11 cellular contexts compared by ENCODE assay signal in the genomic region with DNA sequence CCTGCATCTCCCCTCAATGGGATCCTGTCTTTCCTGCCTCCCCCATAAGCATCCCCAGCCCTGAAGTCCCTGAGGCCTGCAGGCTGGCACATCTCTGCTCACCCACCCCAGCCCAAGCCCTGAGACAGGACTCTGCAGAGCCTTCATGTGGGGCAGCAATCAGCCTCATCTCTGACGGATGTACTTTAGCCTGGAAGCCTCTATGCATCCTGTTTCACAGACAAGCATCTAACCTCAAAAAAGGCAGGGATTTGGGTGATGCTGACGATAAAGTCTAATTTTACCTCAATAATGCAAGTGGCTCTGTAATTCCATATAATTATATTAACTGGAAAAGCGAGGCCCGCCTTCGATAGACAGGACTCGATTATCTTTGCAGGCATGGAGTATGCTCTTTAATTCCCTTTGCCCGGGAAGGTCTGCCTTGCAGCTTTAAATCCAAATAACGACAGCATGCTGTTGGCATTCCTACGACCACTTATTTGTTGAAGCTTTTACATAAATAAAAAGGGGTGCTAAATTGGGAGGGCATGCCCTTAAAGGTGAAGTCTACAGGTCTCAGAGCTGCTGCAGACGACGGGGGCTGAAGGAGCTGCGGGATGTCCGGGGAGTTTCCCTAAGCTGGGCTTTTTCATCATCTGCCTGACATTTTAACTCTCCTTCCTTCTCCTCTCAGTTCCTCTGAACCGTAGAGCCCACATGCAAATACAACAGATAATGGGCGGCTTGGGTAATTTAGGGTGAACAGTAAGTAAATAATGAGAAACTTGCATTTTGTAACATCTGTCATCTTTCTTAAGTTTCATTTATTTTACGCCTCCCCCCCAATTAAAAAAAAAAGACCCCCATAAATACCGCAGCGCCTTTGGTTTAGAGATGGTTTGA.
DNase-seq lines count a peak whose midpoint lies in the region; ATAC-seq, FAIRE-seq and TF ChIP-seq lines count a peak whose summit lies in the region.
"Had no signal": no experiment of that assay in that cellular context is flagged by ENCODE, and none has a peak within 500 bp of the region (broad histone marks: within the 10 kb centered on the region; RNA-seq: fewer than 3 reads in every experiment).

No MANE protein-coding gene starts in this region.

- no peaks in the 10 kb centered on the region for H3K36me3 ChIP-seq in suprapubic skin
- H3K36me3 ChIP-seq: left ventricle myocardium inferior had no signal

- H3K4me3 ChIP-seq in coronary artery (no peak overlapping the region), suprapubic skin (no peak overlapping the region)
- H3K4me3 ChIP-seq: left ventricle myocardium inferior had no signal

- no peaks in the 10 kb centered on the region for H3K9me3 Mint-ChIP-seq in IgD-negative memory B cell

- H3K27me3 ChIP-seq in suprapubic skin, result peaks cover 34% of the 10 kb centered on the region

- H3K4me3 Mint-ChIP-seq in IgD-negative memory B cell, result peak overlapping the region in 3 of 4 donors; percentile 30 to 70 (median 57)

- peaks cover 9 to 16% (median 11%) of the 10 kb centered on the region in 3 donors for H3K4me1 Mint-ChIP-seq in IgD-negative memory B cell

- H3K27ac ChIP-seq in coronary artery (no peak overlapping the region), suprapubic skin (no peak overlapping the region)
- H3K27ac ChIP-seq: C4-2B, left ventricle myocardium inferior had no signal

- ATAC-seq in GM19324 (IDR thresholded peaks at IDR 0.05; ENCODE audit: low FRiP score, unreplicated experiment), result peak; percentile 45
- peak; percentile 89 for ATAC-seq in HG02798 (IDR thresholded peaks at IDR 0.05; ENCODE audit: poor library complexity, unreplicated experiment)

- no peaks in the 10 kb centered on the region for H3K4me1 ChIP-seq in suprapubic skin
- H3K4me1 ChIP-seq: left ventricle myocardium inferior had no signal

- TF ChIP-seq CTCF in coronary artery (IDR thresholded peaks at IDR 0.05), result no peak
- TF ChIP-seq CTCF in suprapubic skin (IDR thresholded peaks at IDR 0.05), result no peak

- FAIRE-seq in GM12891 (lab: Jason Lieb, UNC), result no peak

- peak; percentile 60 for DNase-seq in GM12891 (ENCODE audit: insufficient read length, low spot score)
- DNase-seq in superior temporal gyrus (ENCODE audit: extremely low spot score), result no peak
- DNase-seq in coronary artery (ENCODE audit: low spot score), result no peak
- DNase-seq in suprapubic skin (ENCODE audit: low spot score in 2 of 2), result no peak
- DNase-seq in putamen (ENCODE audit: low spot score), result no peak
- DNase-seq: left ventricle myocardium inferior, NCI-H1105 had no signal

- H3K36me3 Mint-ChIP-seq in IgD-negative memory B cell, result no peaks in the 10 kb centered on the region

- H3K27ac Mint-ChIP-seq in IgD-negative memory B cell, result no peak overlapping the region

- H3K9me3 ChIP-seq in suprapubic skin, result no peaks in the 10 kb centered on the region
- H3K9me3 ChIP-seq: left ventricle myocardium inferior had no signal

- WGBS in suprapubic skin, result 52% methylated on average over 18 of the region's 18 CpGs

- TF ChIP-seq EP300 in suprapubic skin (IDR thresholded peaks at IDR 0.05), result no peak

- no peak for TF ChIP-seq POLR2A in GM12891 (IDR thresholded peaks at IDR 0.05; ENCODE audit: low read depth, low read length)
- TF ChIP-seq POLR2A in suprapubic skin (IDR thresholded peaks at IDR 0.05), result no peak

- peaks cover 1% of the 10 kb centered on the region for H3K27me3 Mint-ChIP-seq in IgD-negative memory B cell

TF ChIP-seq in GM12891, 5 proteins besides CTCF, POLR2A, EP300 and RAD21:
- no peak for TF ChIP-seq TAF1 (IDR thresholded peaks at IDR 0.05; ENCODE audit: low read depth, low read length)
- TF ChIP-seq SPI1 (IDR thresholded peaks at IDR 0.05; ENCODE audit: low read depth, low read length), result peak; percentile 80
- TF ChIP-seq POU2F2 (IDR thresholded peaks at IDR 0.05; ENCODE audit: low read depth, low read length), result peak; percentile 65; the same call in 1 of the 2 replicates
- TF ChIP-seq POLR2AphosphoS5 (IDR thresholded peaks at IDR 0.05; ENCODE audit: low read depth, low read length), result no peak
- no peak for TF ChIP-seq PAX5 (IDR thresholded peaks at IDR 0.05; ENCODE audit: insufficient read depth, low read length, severe bottlenecking)
